7 cellular contexts compared by ENCODE assay signal in the genomic region with DNA sequence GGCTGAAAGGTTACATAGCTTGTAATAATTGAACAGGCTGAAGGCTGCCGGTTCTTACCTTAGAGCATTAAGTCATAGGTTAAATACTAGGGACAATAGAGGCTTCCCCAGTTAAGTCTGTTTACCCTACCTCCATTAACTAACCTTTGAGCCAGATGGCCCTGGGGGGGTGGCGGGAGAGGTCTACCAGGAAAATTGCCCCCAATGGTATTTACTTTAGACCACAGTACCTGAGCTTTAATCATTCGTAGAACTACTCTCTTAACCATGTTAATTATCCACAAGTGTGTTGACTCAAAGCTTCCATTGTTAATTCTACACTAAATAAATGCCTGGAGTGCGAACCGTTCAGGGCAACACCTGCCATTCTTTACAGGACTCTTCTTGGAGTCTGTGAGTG.
DNase-seq lines count a peak whose midpoint lies in the region.

No MANE protein-coding gene starts in this region.

- DNase-seq in DMS53 treated with DMSO at 0.1 percent for 48 hours (lab: John Stamatoyannopoulos, UW; ENCODE audit: unreplicated experiment) (peak; percentile 55), NCI-H1417 (lab: John Stamatoyannopoulos, UW) (peak in 2 of 3 experiments; percentile 85 to 96), NCI-H2029 treated with DMSO at 0.1 percent for 48 hours (lab: John Stamatoyannopoulos, UW) (peak; percentile 51), NCI-H2196 (lab: John Stamatoyannopoulos, UW; ENCODE audit: unreplicated experiment) (peak; percentile 56), NCI-H69 (lab: John Stamatoyannopoulos, UW) (peak; percentile 94), SHP77 (lab: John Stamatoyannopoulos, UW) (peak; percentile 93 to 98), kidney tubule cell (ENCODE audit: low spot score) (peak; percentile 55)

Comparison
In these comparisons a context has a peak if more than half of its experiments do, and no peak if none do; other contexts are left out.
1. Peak in every context shown above with its lines: DNase-seq.